1 cellular context compared by ENCODE assay signal in the genomic region with DNA sequence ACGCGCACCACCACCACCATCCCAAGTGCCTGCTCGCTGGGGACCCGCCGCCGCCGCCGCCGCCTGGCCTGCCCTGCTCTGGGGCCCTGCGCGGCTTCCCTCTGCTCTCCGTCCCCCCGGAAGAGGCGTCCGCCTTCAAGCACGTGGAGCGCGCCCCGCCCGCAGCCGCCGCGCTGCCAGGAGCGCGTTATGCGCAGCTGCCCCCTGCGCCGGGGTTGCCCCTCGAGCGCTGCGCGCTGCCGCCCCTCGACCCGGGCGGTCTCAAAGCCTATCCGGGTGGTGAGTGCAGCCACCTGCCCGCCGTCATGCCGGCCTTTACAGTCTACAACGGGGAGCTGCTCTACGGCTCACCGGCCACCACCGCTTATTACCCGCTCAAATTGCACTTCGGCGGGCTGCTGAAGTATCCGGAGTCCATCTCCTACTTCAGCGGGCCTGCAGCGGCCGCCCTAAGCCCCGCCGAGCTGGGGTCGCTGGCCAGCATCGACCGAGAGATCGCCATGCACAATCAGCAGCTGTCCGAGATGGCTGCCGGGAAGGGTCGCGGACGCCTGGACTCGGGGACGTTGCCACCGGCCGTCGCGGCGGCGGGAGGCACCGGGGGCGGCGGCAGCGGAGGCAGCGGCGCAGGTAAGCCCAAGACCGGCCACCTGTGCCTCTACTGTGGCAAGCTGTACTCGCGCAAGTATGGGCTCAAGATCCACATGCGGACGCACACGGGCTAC.
TF ChIP-seq lines count a peak whose summit lies in the region.

No MANE protein-coding gene starts in this region.

TF ChIP-seq in WTC11, 78 proteins besides CTCF, POLR2A, EP300 and RAD21 (continued from another document):
- TF ChIP-seq STAT6 (CRISPR knock-in tag; conservative IDR thresholded peaks at IDR 0.05; ENCODE audit: low read depth) (no peak), RELA (CRISPR knock-in tag; IDR thresholded peaks at IDR 0.05; ENCODE audit: borderline replicate concordance) (peak; percentile 80), AFF4 (CRISPR knock-in tag; IDR thresholded peaks at IDR 0.05; ENCODE audit: borderline replicate concordance) (no peak), JAZF1 (CRISPR knock-in tag; IDR thresholded peaks at IDR 0.05) (no peak), NFATC4 (CRISPR knock-in tag; IDR thresholded peaks at IDR 0.05) (no peak), ZNF263 (CRISPR knock-in tag; IDR thresholded peaks at IDR 0.05; ENCODE audit: low read depth) (peak; percentile 6; the same call in 1 of the 2 replicates), ZNF232 (CRISPR knock-in tag; IDR thresholded peaks at IDR 0.05) (no peak), IRF2 (CRISPR knock-in tag; IDR thresholded peaks at IDR 0.05; ENCODE audit: borderline replicate concordance, low read depth) (no peak), SOX15 (CRISPR knock-in tag; IDR thresholded peaks at IDR 0.05) (no peak), ARID4B (CRISPR knock-in tag; IDR thresholded peaks at IDR 0.05; ENCODE audit: borderline replicate concordance) (peak; percentile 54; the same call in 1 of the 2 replicates), ZMAT4 (CRISPR knock-in tag; IDR thresholded peaks at IDR 0.05) (no peak), TEAD1 (CRISPR knock-in tag; IDR thresholded peaks at IDR 0.05) (peak; percentile 45; the same call in 1 of the 2 replicates), ZNF138 (CRISPR knock-in tag; conservative IDR thresholded peaks at IDR 0.05) (0 out of 2 replicates have a peak, but pooled peaks have one; percentile 47), ZNF396 (CRISPR knock-in tag; IDR thresholded peaks at IDR 0.05; ENCODE audit: borderline replicate concordance) (no peak), ZNF121 (CRISPR knock-in tag; IDR thresholded peaks at IDR 0.05) (no peak)
- TF ChIP-seq, protein P1, sequence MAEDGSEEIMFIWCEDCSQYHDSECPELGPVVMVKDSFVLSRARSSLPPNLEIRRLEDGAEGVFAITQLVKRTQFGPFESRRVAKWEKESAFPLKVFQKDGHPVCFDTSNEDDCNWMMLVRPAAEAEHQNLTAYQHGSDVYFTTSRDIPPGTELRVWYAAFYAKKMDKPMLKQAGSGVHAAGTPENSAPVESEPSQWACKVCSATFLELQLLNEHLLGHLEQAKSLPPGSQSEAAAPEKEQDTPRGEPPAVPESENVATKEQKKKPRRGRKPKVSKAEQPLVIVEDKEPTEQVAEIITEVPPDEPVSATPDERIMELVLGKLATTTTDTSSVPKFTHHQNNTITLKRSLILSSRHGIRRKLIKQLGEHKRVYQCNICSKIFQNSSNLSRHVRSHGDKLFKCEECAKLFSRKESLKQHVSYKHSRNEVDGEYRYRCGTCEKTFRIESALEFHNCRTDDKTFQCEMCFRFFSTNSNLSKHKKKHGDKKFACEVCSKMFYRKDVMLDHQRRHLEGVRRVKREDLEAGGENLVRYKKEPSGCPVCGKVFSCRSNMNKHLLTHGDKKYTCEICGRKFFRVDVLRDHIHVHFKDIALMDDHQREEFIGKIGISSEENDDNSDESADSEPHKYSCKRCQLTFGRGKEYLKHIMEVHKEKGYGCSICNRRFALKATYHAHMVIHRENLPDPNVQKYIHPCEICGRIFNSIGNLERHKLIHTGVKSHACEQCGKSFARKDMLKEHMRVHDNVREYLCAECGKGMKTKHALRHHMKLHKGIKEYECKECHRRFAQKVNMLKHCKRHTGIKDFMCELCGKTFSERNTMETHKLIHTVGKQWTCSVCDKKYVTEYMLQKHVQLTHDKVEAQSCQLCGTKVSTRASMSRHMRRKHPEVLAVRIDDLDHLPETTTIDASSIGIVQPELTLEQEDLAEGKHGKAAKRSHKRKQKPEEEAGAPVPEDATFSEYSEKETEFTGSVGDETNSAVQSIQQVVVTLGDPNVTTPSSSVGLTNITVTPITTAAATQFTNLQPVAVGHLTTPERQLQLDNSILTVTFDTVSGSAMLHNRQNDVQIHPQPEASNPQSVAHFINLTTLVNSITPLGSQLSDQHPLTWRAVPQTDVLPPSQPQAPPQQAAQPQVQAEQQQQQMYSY (CRISPR knock-in tag; IDR thresholded peaks at IDR 0.05), result no peak
- TF ChIP-seq, protein P2, sequence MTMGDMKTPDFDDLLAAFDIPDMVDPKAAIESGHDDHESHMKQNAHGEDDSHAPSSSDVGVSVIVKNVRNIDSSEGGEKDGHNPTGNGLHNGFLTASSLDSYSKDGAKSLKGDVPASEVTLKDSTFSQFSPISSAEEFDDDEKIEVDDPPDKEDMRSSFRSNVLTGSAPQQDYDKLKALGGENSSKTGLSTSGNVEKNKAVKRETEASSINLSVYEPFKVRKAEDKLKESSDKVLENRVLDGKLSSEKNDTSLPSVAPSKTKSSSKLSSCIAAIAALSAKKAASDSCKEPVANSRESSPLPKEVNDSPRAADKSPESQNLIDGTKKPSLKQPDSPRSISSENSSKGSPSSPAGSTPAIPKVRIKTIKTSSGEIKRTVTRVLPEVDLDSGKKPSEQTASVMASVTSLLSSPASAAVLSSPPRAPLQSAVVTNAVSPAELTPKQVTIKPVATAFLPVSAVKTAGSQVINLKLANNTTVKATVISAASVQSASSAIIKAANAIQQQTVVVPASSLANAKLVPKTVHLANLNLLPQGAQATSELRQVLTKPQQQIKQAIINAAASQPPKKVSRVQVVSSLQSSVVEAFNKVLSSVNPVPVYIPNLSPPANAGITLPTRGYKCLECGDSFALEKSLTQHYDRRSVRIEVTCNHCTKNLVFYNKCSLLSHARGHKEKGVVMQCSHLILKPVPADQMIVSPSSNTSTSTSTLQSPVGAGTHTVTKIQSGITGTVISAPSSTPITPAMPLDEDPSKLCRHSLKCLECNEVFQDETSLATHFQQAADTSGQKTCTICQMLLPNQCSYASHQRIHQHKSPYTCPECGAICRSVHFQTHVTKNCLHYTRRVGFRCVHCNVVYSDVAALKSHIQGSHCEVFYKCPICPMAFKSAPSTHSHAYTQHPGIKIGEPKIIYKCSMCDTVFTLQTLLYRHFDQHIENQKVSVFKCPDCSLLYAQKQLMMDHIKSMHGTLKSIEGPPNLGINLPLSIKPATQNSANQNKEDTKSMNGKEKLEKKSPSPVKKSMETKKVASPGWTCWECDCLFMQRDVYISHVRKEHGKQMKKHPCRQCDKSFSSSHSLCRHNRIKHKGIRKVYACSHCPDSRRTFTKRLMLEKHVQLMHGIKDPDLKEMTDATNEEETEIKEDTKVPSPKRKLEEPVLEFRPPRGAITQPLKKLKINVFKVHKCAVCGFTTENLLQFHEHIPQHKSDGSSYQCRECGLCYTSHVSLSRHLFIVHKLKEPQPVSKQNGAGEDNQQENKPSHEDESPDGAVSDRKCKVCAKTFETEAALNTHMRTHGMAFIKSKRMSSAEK (CRISPR knock-in tag; IDR thresholded peaks at IDR 0.05; ENCODE audit: borderline replicate concordance), result no peak
- TF ChIP-seq, protein P3, sequence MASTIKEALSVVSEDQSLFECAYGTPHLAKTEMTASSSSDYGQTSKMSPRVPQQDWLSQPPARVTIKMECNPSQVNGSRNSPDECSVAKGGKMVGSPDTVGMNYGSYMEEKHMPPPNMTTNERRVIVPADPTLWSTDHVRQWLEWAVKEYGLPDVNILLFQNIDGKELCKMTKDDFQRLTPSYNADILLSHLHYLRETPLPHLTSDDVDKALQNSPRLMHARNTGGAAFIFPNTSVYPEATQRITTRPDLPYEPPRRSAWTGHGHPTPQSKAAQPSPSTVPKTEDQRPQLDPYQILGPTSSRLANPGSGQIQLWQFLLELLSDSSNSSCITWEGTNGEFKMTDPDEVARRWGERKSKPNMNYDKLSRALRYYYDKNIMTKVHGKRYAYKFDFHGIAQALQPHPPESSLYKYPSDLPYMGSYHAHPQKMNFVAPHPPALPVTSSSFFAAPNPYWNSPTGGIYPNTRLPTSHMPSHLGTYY (CRISPR knock-in tag; IDR thresholded peaks at IDR 0.05), result no peak
- TF ChIP-seq, protein P4, sequence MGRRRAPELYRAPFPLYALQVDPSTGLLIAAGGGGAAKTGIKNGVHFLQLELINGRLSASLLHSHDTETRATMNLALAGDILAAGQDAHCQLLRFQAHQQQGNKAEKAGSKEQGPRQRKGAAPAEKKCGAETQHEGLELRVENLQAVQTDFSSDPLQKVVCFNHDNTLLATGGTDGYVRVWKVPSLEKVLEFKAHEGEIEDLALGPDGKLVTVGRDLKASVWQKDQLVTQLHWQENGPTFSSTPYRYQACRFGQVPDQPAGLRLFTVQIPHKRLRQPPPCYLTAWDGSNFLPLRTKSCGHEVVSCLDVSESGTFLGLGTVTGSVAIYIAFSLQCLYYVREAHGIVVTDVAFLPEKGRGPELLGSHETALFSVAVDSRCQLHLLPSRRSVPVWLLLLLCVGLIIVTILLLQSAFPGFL (CRISPR knock-in tag; IDR thresholded peaks at IDR 0.05; ENCODE audit: borderline replicate concordance), result no peak
- TF ChIP-seq, protein P5, sequence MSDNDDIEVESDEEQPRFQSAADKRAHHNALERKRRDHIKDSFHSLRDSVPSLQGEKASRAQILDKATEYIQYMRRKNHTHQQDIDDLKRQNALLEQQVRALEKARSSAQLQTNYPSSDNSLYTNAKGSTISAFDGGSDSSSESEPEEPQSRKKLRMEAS (CRISPR knock-in tag; IDR thresholded peaks at IDR 0.05), result peak; percentile 70
- TF ChIP-seq, protein P6, sequence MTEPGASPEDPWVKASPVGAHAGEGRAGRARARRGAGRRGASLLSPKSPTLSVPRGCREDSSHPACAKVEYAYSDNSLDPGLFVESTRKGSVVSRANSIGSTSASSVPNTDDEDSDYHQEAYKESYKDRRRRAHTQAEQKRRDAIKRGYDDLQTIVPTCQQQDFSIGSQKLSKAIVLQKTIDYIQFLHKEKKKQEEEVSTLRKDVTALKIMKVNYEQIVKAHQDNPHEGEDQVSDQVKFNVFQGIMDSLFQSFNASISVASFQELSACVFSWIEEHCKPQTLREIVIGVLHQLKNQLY (CRISPR knock-in tag; IDR thresholded peaks at IDR 0.05), result no peak; the same call in 1 of the 2 replicates
